8 cellular contexts compared by ENCODE assay signal in the genomic region with DNA sequence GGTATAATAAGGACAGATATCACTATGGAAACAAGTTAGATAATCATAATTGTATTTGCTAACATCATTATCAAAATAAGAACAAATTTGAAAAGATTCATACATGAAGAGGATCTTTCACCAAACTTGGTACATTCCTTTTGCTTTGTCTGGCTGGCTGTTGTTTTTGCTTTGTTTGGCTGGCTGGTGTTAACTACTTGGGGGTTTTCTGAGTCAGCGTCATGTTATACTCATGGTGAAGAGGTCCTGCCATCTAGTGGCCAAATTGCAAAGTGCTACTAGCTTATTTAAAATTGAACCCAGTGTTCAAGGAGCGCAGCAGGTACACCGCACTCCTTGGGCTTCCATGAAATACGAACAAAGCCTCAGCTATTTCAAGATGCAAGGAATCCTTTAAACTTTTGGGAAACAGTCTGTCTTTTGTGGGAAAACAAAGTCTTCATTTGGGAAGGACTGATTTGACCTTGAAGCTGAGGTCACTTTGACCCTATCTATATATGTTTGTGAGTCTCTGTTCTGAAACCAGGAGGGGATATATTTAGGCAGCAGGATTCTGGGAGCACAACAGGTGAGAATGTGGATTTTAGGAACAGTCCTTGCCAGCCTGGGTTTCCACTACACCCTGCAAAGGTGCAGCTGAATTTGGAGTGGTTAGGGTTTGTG.
DNase-seq lines count a peak whose midpoint lies in the region; ATAC-seq, FAIRE-seq and TF ChIP-seq lines count a peak whose summit lies in the region.

No MANE protein-coding gene starts in this region.

- H3K36me3 ChIP-seq in adrenal gland (replicated peaks in 1 of 2): no peaks in the 10 kb centered on the region
- no peaks in the 10 kb centered on the region for H3K36me3 ChIP-seq in left ventricle myocardium inferior

- DNase-seq in HT-29 (ENCODE audit: low spot score) (peak; percentile 85), NCI-H82 treated with DMSO at 0.1 percent for 48 hours (lab: John Stamatoyannopoulos, UW; ENCODE audit: unreplicated experiment) (peak; percentile 13), adrenal gland (peak; percentile 56 to 80 (median 67)), left ventricle myocardium inferior (no peak), retinal pigment epithelial cell (ENCODE audit: low read depth) (peak; percentile 60), cortex of kidney (lab: John Stamatoyannopoulos, UW) (no peak)

- no peaks in the 10 kb centered on the region for H3K4me1 ChIP-seq in adrenal gland (replicated peaks in 1 of 2)
- H3K4me1 ChIP-seq in left ventricle myocardium inferior: no peaks in the 10 kb centered on the region

- H3K27ac ChIP-seq in adrenal gland (peak overlapping the region in 2 of 5 donors; percentile 11 to 44), left ventricle myocardium inferior (replicated peaks) (no peak overlapping the region)

- intact Hi-C loops in adrenal gland (cut with DNase I): no loop called here
- intact Hi-C loops in left ventricle myocardium inferior (cut with micrococcal nuclease): no loop called here

- ATAC-seq in GM21528 (IDR thresholded peaks at IDR 0.05; ENCODE audit: low FRiP score, unreplicated experiment): peak; percentile 80

- H3K27me3 ChIP-seq in adrenal gland (peaks cover 8% of the 10 kb centered on the region), left ventricle myocardium inferior (ENCODE audit: low read depth) (no peaks in the 10 kb centered on the region)

- no peak for TF ChIP-seq POLR2A in adrenal gland (IDR thresholded peaks at IDR 0.05)

- no peaks in the 10 kb centered on the region for H3K9me3 ChIP-seq in adrenal gland (replicated peaks in 1 of 3)
- no peaks in the 10 kb centered on the region for H3K9me3 ChIP-seq in left ventricle myocardium inferior (replicated peaks)

- WGBS in adrenal gland, 4 donors: 0 to 15% (median 11%) methylated on average over 2 to 4 of the region's 4 CpGs

- no peak overlapping the region for H3K4me3 ChIP-seq in adrenal gland
- H3K4me3 ChIP-seq in left ventricle myocardium inferior: no peak overlapping the region
- H3K4me3 ChIP-seq in retinal pigment epithelial cell (ENCODE audit: low read length): no peak overlapping the region

- FAIRE-seq in G401.6 (lab: Jason Lieb, UNC): peak; percentile 64

- TF ChIP-seq CTCF in adrenal gland (IDR thresholded peaks at IDR 0.05): peak; percentile 58 to 91 (median 80)
- peak; percentile 76 for TF ChIP-seq CTCF in left ventricle myocardium inferior (IDR thresholded peaks at IDR 0.05; ENCODE audit: borderline replicate concordance)
- peak; percentile 88 for TF ChIP-seq CTCF in retinal pigment epithelial cell (conservative IDR thresholded peaks at IDR 0.05; ENCODE audit: low read depth, low read length)

Comparison
In these comparisons a context has a peak if more than half of its experiments do, and no peak if none do; other contexts are left out.
1. DNase-seq: peak in HT-29 (single experiment), NCI-H82 treated with DMSO at 0.1 percent for 48 hours (single experiment), adrenal gland (7 of 7) and retinal pigment epithelial cell (single experiment); none in left ventricle myocardium inferior (single experiment) and cortex of kidney (single experiment).
2. Peak in every context shown above with its lines, with median percentiles within 50 percentile points of each other: CTCF ChIP-seq.